In genomic region chr10:5711637-5712036, GRCh38 we compare ENCODE assay signal across 1 cellular context.
A peak's percentile ranks its signal among the peaks of the same experiment; 100 is the strongest.
TF ChIP-seq lines count a peak whose summit lies in the region.

No MANE protein-coding gene starts in this region.

TF ChIP-seq in GM12878, 131 proteins besides CTCF, POLR2A, EP300 and RAD21:
- TF ChIP-seq, protein P1, sequence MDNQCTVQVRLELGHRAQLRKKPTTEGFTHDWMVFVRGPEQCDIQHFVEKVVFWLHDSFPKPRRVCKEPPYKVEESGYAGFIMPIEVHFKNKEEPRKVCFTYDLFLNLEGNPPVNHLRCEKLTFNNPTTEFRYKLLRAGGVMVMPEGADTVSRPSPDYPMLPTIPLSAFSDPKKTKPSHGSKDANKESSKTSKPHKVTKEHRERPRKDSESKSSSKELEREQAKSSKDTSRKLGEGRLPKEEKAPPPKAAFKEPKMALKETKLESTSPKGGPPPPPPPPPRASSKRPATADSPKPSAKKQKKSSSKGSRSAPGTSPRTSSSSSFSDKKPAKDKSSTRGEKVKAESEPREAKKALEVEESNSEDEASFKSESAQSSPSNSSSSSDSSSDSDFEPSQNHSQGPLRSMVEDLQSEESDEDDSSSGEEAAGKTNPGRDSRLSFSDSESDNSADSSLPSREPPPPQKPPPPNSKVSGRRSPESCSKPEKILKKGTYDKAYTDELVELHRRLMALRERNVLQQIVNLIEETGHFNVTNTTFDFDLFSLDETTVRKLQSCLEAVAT (IDR thresholded peaks at IDR 0.05): 0 out of 2 replicates have a peak, but pooled peaks have one; percentile 7
- TF ChIP-seq, protein P2, sequence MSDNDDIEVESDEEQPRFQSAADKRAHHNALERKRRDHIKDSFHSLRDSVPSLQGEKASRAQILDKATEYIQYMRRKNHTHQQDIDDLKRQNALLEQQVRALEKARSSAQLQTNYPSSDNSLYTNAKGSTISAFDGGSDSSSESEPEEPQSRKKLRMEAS (IDR thresholded peaks at IDR 0.05; ENCODE audit: low read depth, low read length): no peak
